Comparison of ENCODE assay signal across 8 cellular contexts in the genomic region with DNA sequence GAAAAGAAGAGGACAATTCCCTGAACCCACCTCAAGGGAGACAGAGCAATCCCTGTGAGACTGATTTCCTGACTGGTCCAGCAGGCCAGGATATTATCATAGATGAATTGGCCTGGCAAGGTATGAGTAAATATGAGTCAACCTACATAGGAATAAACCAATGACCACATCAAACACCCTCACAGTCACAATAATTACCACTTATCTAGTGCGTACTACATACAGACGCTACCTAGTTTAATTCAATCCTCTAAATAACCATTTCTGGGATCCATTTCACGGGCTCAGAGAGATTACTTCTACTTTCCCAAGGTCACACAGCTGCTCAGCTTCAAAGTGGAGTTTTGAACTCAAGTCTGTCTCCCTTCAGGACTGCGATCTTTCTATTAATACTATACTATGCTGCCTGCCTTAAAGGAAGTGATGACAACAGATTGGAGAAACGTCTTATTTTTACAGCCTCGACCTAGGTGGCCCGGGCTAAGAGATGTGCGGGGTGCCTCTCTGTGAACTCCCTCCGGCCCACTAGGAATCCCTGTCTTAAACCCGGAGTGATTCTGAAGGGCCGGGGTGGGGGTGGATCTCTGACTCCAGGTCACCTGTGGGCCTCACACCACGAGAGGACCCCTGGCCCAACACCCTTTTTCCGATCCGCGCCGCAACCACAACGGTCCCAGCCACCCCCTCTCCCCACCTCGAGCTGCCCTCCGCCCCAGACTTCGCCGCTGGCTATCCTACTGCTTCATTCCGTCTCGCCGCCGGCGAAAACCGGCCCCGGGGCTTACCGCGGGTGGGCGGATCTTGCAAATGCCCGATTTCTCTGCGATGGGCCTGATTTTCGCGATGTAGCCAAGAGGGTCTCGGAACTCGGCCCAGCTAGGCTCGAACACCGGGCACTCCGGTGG. TPM values are rescaled to one million over a fixed set of nuclear protein-coding genes. Genes with fewer than 3 reads are reported as not detected.
DNase-seq lines count a peak whose midpoint lies in the region; ATAC-seq lines count a peak whose summit lies in the region.

No MANE protein-coding gene starts in this region.

- DNase-seq in NCI-H748 (lab: John Stamatoyannopoulos, UW; ENCODE audit: unreplicated experiment) = peak; percentile 1
- DNase-seq in NCI-H748 treated with DMSO at 0.1 percent for 48 hours (lab: John Stamatoyannopoulos, UW) = no peak
- DNase-seq in LoVo (ENCODE audit: low spot score) = peak; percentile 60
- DNase-seq in activated naive CD4-positive, alpha-beta T cell treated with anti-CD3 and anti-CD28 coated beads, Interleukin-2, amount 50 U/mL, for 72 hours (ENCODE audit: low spot score in 2 of 2) = peak in 1 of 2 donors; percentile 9
- DNase-seq in left cardiac atrium = no peak
- DNase-seq in renal cortical epithelial cell (ENCODE audit: low read depth) = peak; percentile 65
- DNase-seq in NCI-H1694 treated with DMSO at 0.1 percent for 48 hours (lab: John Stamatoyannopoulos, UW) = no peak
- DNase-seq in retina = no peak

- intact Hi-C loops in left cardiac atrium (cut with DNase I) = no loop called here

- H3K27ac Mint-ChIP-seq in activated naive CD4-positive, alpha-beta T cell treated with anti-CD3 and anti-CD28 coated beads, Interleukin-2, amount 50 U/mL, for 72 hours = peak overlapping the region; percentile 99 to 100

- peaks cover 20 to 23% of the 10 kb centered on the region in 2 donors for H3K36me3 Mint-ChIP-seq in activated naive CD4-positive, alpha-beta T cell treated with anti-CD3 and anti-CD28 coated beads, Interleukin-2, amount 50 U/mL, for 72 hours

- ATAC-seq in activated naive CD4-positive, alpha-beta T cell treated with anti-CD3 and anti-CD28 coated beads, Interleukin-2, amount 50 U/mL, for 72 hours = peak; percentile 69 to 85
- peak; percentile 21 to 44 for ATAC-seq in left cardiac atrium

- H3K9me3 Mint-ChIP-seq in activated naive CD4-positive, alpha-beta T cell treated with anti-CD3 and anti-CD28 coated beads, Interleukin-2, amount 50 U/mL, for 72 hours = no peaks in the 10 kb centered on the region

RNA-seq across cellular contexts. Expression of gene KDM5C, which starts 0.8 kb away (rescaled TPM):
- 100 to 1,000 TPM; 101 to 110 TPM for total RNA-seq in activated naive CD4-positive, alpha-beta T cell treated with anti-CD3 and anti-CD28 coated beads, Interleukin-2, amount 50 U/mL, for 72 hours
- total RNA-seq in left cardiac atrium (10 to 100 TPM; 32.5 to 46.3 TPM), renal cortical epithelial cell (51.6 and 126 TPM in 2 replicates)

RNA-seq across cellular contexts. Expression of gene IQSEC2, which starts 57.2 kb away (rescaled TPM):
- under 1 TPM in 1 of 2 donors, not detected in 1; 0.58 TPM for total RNA-seq in activated naive CD4-positive, alpha-beta T cell treated with anti-CD3 and anti-CD28 coated beads, Interleukin-2, amount 50 U/mL, for 72 hours
- total RNA-seq in left cardiac atrium (10 to 100 TPM in 1 of 2 donors, 1 to 10 TPM in 1; 9.1 to 10.8 TPM), renal cortical epithelial cell (8.2 and 17.8 TPM in 2 replicates)

Comparison
In these comparisons a context has a peak if more than half of its experiments do, and no peak if none do; other contexts are left out.
1. DNase-seq: peak in NCI-H748 (single experiment), LoVo (single experiment) and renal cortical epithelial cell (single experiment); none in NCI-H748 treated with DMSO at 0.1 percent for 48 hours (single experiment), left cardiac atrium (single experiment), NCI-H1694 treated with DMSO at 0.1 percent for 48 hours (single experiment) and retina (single experiment).